11 cellular contexts compared by ENCODE assay signal in the genomic region with DNA sequence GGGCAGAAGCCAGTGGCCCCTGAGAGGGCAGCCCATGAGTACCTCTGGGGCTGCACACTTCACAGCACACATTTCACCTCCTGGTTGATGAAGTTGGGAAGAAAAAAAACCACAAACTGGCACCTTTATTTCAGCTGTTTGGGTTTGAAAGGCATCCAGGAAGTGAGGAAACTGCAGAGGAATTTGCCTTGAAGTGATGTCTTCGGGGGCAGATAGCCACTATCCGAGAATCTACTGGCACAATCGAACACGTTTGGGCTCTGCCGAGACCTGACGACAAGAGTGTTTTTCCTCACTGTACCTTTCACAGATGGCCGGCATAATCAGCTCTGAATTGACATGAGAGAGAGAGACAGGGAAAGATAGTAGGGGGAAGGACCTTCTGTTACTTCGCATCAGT. TPM values are rescaled to one million over a fixed set of nuclear protein-coding genes. Genes with fewer than 3 reads are reported as not detected.
DNase-seq lines count a peak whose midpoint lies in the region; ATAC-seq and FAIRE-seq lines count a peak whose summit lies in the region.
"Had no signal": no experiment of that assay in that cellular context is flagged by ENCODE, and none has a peak within 500 bp of the region (broad histone marks: within the 10 kb centered on the region; RNA-seq: fewer than 3 reads in every experiment).

No MANE protein-coding gene starts in this region.

- H3K9me3 ChIP-seq in muscle layer of duodenum (ENCODE audit: control insufficient read depth in 1 of 2, low read length in 2 of 2) = no peaks in the 10 kb centered on the region

- peaks cover 0 to 4% of the 10 kb centered on the region in 2 donors for H3K36me3 ChIP-seq in muscle layer of duodenum (ENCODE audit: control insufficient read depth in 1 of 2, insufficient read depth in 2 of 2, low read length in 2 of 2)

- peak; percentile 58 for DNase-seq in AG20443 (ENCODE audit: low spot score)
- DNase-seq in Jurkat, Clone E6-1 (ENCODE audit: low read depth, low spot score) = peak; percentile 70
- DNase-seq in cerebellar cortex (ENCODE audit: low spot score) = peak; percentile 70
- no peak for DNase-seq in NCI-H2107 (lab: John Stamatoyannopoulos, UW)
- no peak for DNase-seq in frontal cortex (ENCODE audit: low spot score in 2 of 2)
- DNase-seq: activated effector memory CD4-positive, alpha-beta T cell treated with anti-CD3 and anti-CD28 coated beads, Interleukin-2, amount 50 U/mL, for 16 hours had no signal

- ATAC-seq in GM21529 (IDR thresholded peaks at IDR 0.05; ENCODE audit: unreplicated experiment) (no peak), GM18519 (IDR thresholded peaks at IDR 0.05; ENCODE audit: low FRiP score, unreplicated experiment) (no peak)
- ATAC-seq: K562 had no signal

- no peak for FAIRE-seq in frontal cortex (lab: Jason Lieb, UNC)
- FAIRE-seq: K562 had no signal

- peaks cover 33 to 89% of the 10 kb centered on the region in 2 donors for H3K4me1 ChIP-seq in muscle layer of duodenum (ENCODE audit: control insufficient read depth in 1 of 2, insufficient read depth in 2 of 2, low read length in 2 of 2)

- peak overlapping the region; percentile 11 for H3K27ac ChIP-seq in muscle layer of duodenum (ENCODE audit: low read length)
- H3K27ac ChIP-seq: hepatocyte had no signal

- H3K27me3 ChIP-seq in muscle layer of duodenum (ENCODE audit: low read depth, low read length) = no peaks in the 10 kb centered on the region
- H3K27me3 ChIP-seq: hepatocyte had no signal

- no peak overlapping the region for H3K4me3 ChIP-seq in Jurkat, Clone E6-1 (ENCODE audit: low read length)
- H3K4me3 ChIP-seq in muscle layer of duodenum (ENCODE audit: low read depth in 1 of 2, low read length in 2 of 2) = no peak overlapping the region
- H3K4me3 ChIP-seq: hepatocyte, K562 had no signal

RNA-seq across cellular contexts. Expression of a gene that starts 59.7 kb away (rescaled TPM):
- polyA plus RNA-seq in Jurkat, Clone E6-1 (2012; ENCODE audit: insufficient read depth, insufficient read length) = 4.9 TPM
- 51.8 TPM for total RNA-seq in frontal cortex

Comparison
In these comparisons a context has a peak if more than half of its experiments do, and no peak if none do; other contexts are left out.
1. DNase-seq: peak in AG20443 (single experiment), Jurkat, Clone E6-1 (single experiment) and cerebellar cortex (single experiment); none in NCI-H2107 (single experiment) and frontal cortex (0 of 2).